14 cellular contexts compared by ENCODE assay signal in the genomic region with DNA sequence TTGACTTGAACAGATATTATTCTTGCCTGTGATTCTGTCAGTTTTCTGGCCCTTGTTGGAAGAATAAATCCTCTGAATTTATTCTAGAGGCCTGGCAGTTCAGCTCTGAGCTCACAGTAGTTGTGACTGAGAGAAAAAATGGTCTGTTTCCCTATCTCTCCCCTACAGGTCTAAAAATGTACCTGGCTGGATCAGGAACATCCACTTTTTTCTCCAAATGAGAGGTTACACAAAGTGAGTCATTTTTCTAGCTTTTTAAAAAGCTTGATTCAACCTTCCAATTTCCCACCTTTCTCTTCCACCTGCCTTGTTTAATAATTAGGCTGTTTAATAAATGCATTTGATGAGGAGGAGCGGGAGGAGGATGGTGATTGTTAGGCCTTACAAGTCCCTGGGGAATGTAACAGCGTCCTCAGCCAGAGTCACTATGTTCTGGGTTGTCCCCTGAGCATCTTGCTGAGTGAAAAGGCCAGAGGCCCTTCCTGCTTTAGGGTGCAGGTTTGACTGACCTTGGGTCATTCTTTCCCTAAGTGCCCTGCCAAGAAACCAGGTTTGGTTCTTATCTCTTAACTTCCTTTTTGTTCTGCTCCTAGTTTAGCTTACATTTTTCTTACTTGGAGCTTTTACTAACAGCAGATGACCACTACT.
DNase-seq lines count a peak whose midpoint lies in the region; ATAC-seq and TF ChIP-seq lines count a peak whose summit lies in the region.
"Had no signal": no experiment of that assay in that cellular context is flagged by ENCODE, and none has a peak within 500 bp of the region (broad histone marks: within the 10 kb centered on the region; RNA-seq: fewer than 3 reads in every experiment).

No MANE protein-coding gene starts in this region.

- H4K20me1 ChIP-seq in Karpas-422 (ENCODE audit: insufficient read depth, low read depth, low read length) (no peaks in the 10 kb centered on the region), hepatocyte (ENCODE audit: insufficient read depth, poor library complexity, severe bottlenecking) (no peaks in the 10 kb centered on the region)

- peak; percentile 23 for ATAC-seq in GM18858 (IDR thresholded peaks at IDR 0.05; ENCODE audit: unreplicated experiment)
- ATAC-seq in GM21423 (IDR thresholded peaks at IDR 0.05; ENCODE audit: unreplicated experiment) = peak; percentile 25
- ATAC-seq: gastrocnemius medialis, GM23338, left cardiac atrium had no signal

- H3K36me3 ChIP-seq in Karpas-422 (ENCODE audit: insufficient read depth, low read length) = no peaks in the 10 kb centered on the region
- H3K36me3 ChIP-seq in hepatocyte (replicated peaks; ENCODE audit: insufficient read depth, low read depth) = no peaks in the 10 kb centered on the region
- H3K36me3 ChIP-seq: gastrocnemius medialis, spleen had no signal

- H3K9me2 ChIP-seq in Karpas-422 (replicated peaks; ENCODE audit: insufficient read depth, low read length) = no peaks in the 10 kb centered on the region
- no peaks in the 10 kb centered on the region for H3K9me2 ChIP-seq in hepatocyte (replicated peaks; ENCODE audit: insufficient read depth)
- H3K9me2 ChIP-seq: SK-N-SH had no signal

- peak overlapping the region; percentile 5; the same call in 1 of the 2 replicates for H3K9ac ChIP-seq in Karpas-422 (ENCODE audit: low read length)
- H3K9ac ChIP-seq: SK-N-SH had no signal

- H3K4me3 ChIP-seq in Karpas-422 (ENCODE audit: low read length) (no peak overlapping the region), hepatocyte (no peak overlapping the region)
- H3K4me3 ChIP-seq: gastrocnemius medialis, GM23338, spleen had no signal

- no peak for TF ChIP-seq CTCF in hepatocyte (IDR thresholded peaks at IDR 0.05; ENCODE audit: poor library complexity)

- peak overlapping the region; percentile 40 for H3K4me2 ChIP-seq in Karpas-422 (ENCODE audit: low read depth, low read length, poor library complexity, severe bottlenecking)
- H3K4me2 ChIP-seq in hepatocyte = no peak overlapping the region
- H3K4me2 ChIP-seq: GM23338, SK-N-SH had no signal

- H3K27me3 ChIP-seq in Karpas-422 (ENCODE audit: low read length) = no peaks in the 10 kb centered on the region
- no peaks in the 10 kb centered on the region for H3K27me3 ChIP-seq in hepatocyte
- H3K27me3 ChIP-seq: gastrocnemius medialis, spleen had no signal

- 78% methylated on average over 2 of the region's 2 CpGs for WGBS in hepatocyte (ENCODE audit: low lambda C conversion rate, missing lambda C conversion rate)

- H3K27ac ChIP-seq in Karpas-422 (ENCODE audit: low read length) = 0 out of 2 replicates have a peak overlapping the region, but pooled peaks have one; percentile 3
- H3K27ac ChIP-seq in hepatocyte = peak overlapping the region; percentile 3
- H3K27ac ChIP-seq: gastrocnemius medialis had no signal

- peaks cover 45% of the 10 kb centered on the region for H3K4me1 ChIP-seq in Karpas-422 (ENCODE audit: low read length)
- peaks cover 4% of the 10 kb centered on the region for H3K4me1 ChIP-seq in hepatocyte (ENCODE audit: insufficient read depth)
- H3K4me1 ChIP-seq: gastrocnemius medialis had no signal

- H3K9me3 ChIP-seq in Karpas-422 (ENCODE audit: low read length) (no peaks in the 10 kb centered on the region), hepatocyte (ENCODE audit: low read depth) (no peaks in the 10 kb centered on the region)
- H3K9me3 ChIP-seq: gastrocnemius medialis, SK-N-SH had no signal

- peak; percentile 64 for DNase-seq in Karpas-422
- no peak for DNase-seq in hepatocyte (ENCODE audit: low spot score)
- DNase-seq in GOT3 (lab: John Stamatoyannopoulos, UW) = no peak
- no peak for DNase-seq in NCI-H82 (lab: John Stamatoyannopoulos, UW)
- no peak for DNase-seq in 8988T
- DNase-seq: COR-L47, gastrocnemius medialis, left cardiac atrium, NCI-H1105 treated with DMSO at 0.1 percent for 48 hours, SK-N-SH, spleen had no signal

- H2AFZ ChIP-seq in Karpas-422 (ENCODE audit: low read length) = peak overlapping the region; percentile 55
- no peak overlapping the region for H2AFZ ChIP-seq in hepatocyte
- H2AFZ ChIP-seq: GM23338 had no signal

- H3K79me2 ChIP-seq in Karpas-422 (ENCODE audit: low read length) (no peaks in the 10 kb centered on the region), hepatocyte (no peaks in the 10 kb centered on the region)
